ENCODE assay signal across 9 cellular contexts in the genomic region with DNA sequence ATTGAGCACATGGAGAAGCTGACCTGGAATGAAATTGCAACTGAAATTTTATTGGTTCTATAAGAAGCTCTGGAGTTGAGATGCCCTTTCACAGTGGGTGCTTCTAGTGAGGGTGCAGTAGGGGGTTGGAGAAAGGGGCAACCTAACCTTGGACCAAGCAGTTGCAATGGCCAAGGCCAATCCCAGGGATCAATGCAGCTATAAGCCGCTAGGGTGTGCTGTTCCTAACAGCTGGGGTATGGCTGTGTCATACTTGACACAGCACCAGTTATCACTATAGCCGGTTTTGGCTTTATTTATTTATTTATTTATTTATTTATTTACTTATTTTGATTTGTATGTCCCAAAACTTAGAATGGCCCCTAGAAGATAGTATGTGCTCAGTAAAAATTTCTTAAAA.
A peak's percentile ranks its signal among the peaks of the same experiment; 100 is the strongest.
DNase-seq lines count a peak whose midpoint lies in the region; ATAC-seq and TF ChIP-seq lines count a peak whose summit lies in the region.
"Had no signal": no experiment of that assay in that cellular context is flagged by ENCODE, and none has a peak within 500 bp of the region (broad histone marks: within the 10 kb centered on the region; RNA-seq: fewer than 3 reads in every experiment).

No MANE protein-coding gene starts in this region.

- WGBS in smooth muscle cell (ENCODE audit: low lambda C conversion rate), result 33% methylated on average over 2 of the region's 2 CpGs

- no peak overlapping the region for H3K9ac ChIP-seq in smooth muscle cell (ENCODE audit: low read depth)
- H3K9ac ChIP-seq: parathyroid adenoma had no signal

- no peak overlapping the region for H3K27ac Mint-ChIP-seq in activated naive CD4-positive, alpha-beta T cell treated with anti-CD3 and anti-CD28 coated beads for 36 hours

- no peaks in the 10 kb centered on the region for H3K9me3 ChIP-seq in smooth muscle cell (replicated peaks; ENCODE audit: low read depth)

- ATAC-seq in HG03066 (IDR thresholded peaks at IDR 0.05; ENCODE audit: low read depth, unreplicated experiment), result peak; percentile 90
- no peak for ATAC-seq in Right ventricle myocardium superior (ENCODE audit: poor library complexity)

- H3K36me3 ChIP-seq in smooth muscle cell (ENCODE audit: low read depth), result no peaks in the 10 kb centered on the region

- peaks cover 8% of the 10 kb centered on the region for H3K4me1 Mint-ChIP-seq in activated naive CD4-positive, alpha-beta T cell treated with anti-CD3 and anti-CD28 coated beads for 36 hours (ENCODE audit: low read depth)

- H3K79me2 ChIP-seq in smooth muscle cell (ENCODE audit: low read depth), result no peaks in the 10 kb centered on the region
- H3K79me2 ChIP-seq: parathyroid adenoma had no signal

- no peak overlapping the region for H3K4me3 Mint-ChIP-seq in activated naive CD4-positive, alpha-beta T cell treated with anti-CD3 and anti-CD28 coated beads for 36 hours

- no peaks in the 10 kb centered on the region for H3K9me3 Mint-ChIP-seq in activated naive CD4-positive, alpha-beta T cell treated with anti-CD3 and anti-CD28 coated beads for 36 hours

- no peaks in the 10 kb centered on the region for H3K4me1 ChIP-seq in smooth muscle cell (ENCODE audit: low read depth)
- H3K4me1 ChIP-seq: parathyroid adenoma had no signal

- H3K27ac ChIP-seq in smooth muscle cell (ENCODE audit: low read depth), result no peak overlapping the region
- H3K27ac ChIP-seq: parathyroid adenoma had no signal

- no peaks in the 10 kb centered on the region for H3K27me3 ChIP-seq in smooth muscle cell (ENCODE audit: low read depth)

- peak; percentile 7 for DNase-seq in activated naive CD4-positive, alpha-beta T cell treated with anti-CD3 and anti-CD28 coated beads for 36 hours
- DNase-seq in activated naive CD4-positive, alpha-beta T cell treated with anti-CD3 and anti-CD28 coated beads, Interleukin-2, amount 50 U/mL, for 16 hours, result no peak
- DNase-seq in smooth muscle cell (lab: John Stamatoyannopoulos, UW; ENCODE audit: unreplicated experiment) (no peak), Right ventricle myocardium superior (no peak), NCI-H1092 (lab: John Stamatoyannopoulos, UW) (no peak)
- no peak for DNase-seq in activated naive CD4-positive, alpha-beta T cell (lab: John Stamatoyannopoulos, UW)

- no peaks in the 10 kb centered on the region for H4K20me1 ChIP-seq in smooth muscle cell (ENCODE audit: low read depth)

- H3K27me3 Mint-ChIP-seq in activated naive CD4-positive, alpha-beta T cell treated with anti-CD3 and anti-CD28 coated beads for 36 hours (ENCODE audit: low read depth), result no peaks in the 10 kb centered on the region

- CTCF ChIA-PET in activated naive CD4-positive, alpha-beta T cell treated with anti-CD3 and anti-CD28 coated beads for 36 hours (lab: Charles Lee), result no interaction called here

- H3K4me3 ChIP-seq in WI38 (ENCODE audit: low read depth, low read length) (no peak overlapping the region), smooth muscle cell (no peak overlapping the region)

- H3K36me3 Mint-ChIP-seq in activated naive CD4-positive, alpha-beta T cell treated with anti-CD3 and anti-CD28 coated beads for 36 hours (ENCODE audit: low read depth), result no peaks in the 10 kb centered on the region

- H3K4me2 ChIP-seq in smooth muscle cell, result no peak overlapping the region

- H2AFZ ChIP-seq in smooth muscle cell (ENCODE audit: low read depth), result no peak overlapping the region
- H2AFZ ChIP-seq: parathyroid adenoma had no signal

- intact Hi-C loops in activated naive CD4-positive, alpha-beta T cell treated with anti-CD3 and anti-CD28 coated beads for 36 hours (cut with micrococcal nuclease), result loop anchor here (5.0 kb wide), 1 partner anchor 104 kb away; no protein-coding TSS in a partner anchor
- intact Hi-C loops in Right ventricle myocardium superior (cut with DNase I), result no loop called here

- TF ChIP-seq CTCF in WI38 (IDR thresholded peaks at IDR 0.05; ENCODE audit: low read depth, low read length) (0 out of 2 replicates have a peak, but pooled peaks have one; percentile 20), smooth muscle cell (IDR thresholded peaks at IDR 0.05; ENCODE audit: borderline replicate concordance, insufficient read depth, poor library complexity, severe bottlenecking) (peak; percentile 36)

- H3F3A ChIP-seq in smooth muscle cell (ENCODE audit: low read depth), result no peaks in the 10 kb centered on the region
